In genomic region chr1:183195146-183195571, GRCh38 we compare ENCODE assay signal across 9 cellular contexts. TPM values are rescaled to one million over a fixed set of nuclear protein-coding genes. Genes with fewer than 3 reads are reported as not detected.
A peak's percentile ranks its signal among the peaks of the same experiment; 100 is the strongest.
DNase-seq lines count a peak whose midpoint lies in the region; ATAC-seq and TF ChIP-seq lines count a peak whose summit lies in the region.
"Had no signal": no experiment of that assay in that cellular context is flagged by ENCODE, and none has a peak within 500 bp of the region (broad histone marks: within the 10 kb centered on the region; RNA-seq: fewer than 3 reads in every experiment).

No MANE protein-coding gene starts in this region.

- ATAC-seq in GM21528 (IDR thresholded peaks at IDR 0.05; ENCODE audit: low FRiP score, unreplicated experiment) (peak; percentile 48), HG03575 (IDR thresholded peaks at IDR 0.05; ENCODE audit: extremely low read depth, insufficient number of reproducible peaks, low FRiP score, unreplicated experiment) (peak; percentile 16)

- peaks cover 4% of the 10 kb centered on the region for H3K27me3 Mint-ChIP-seq in endodermal cell (ENCODE audit: insufficient read depth)

- H3K4me3 ChIP-seq in fibroblast of pulmonary artery (replicated peaks; ENCODE audit: low read depth, low read length): no peak overlapping the region
- no peak overlapping the region for H3K4me3 ChIP-seq in endodermal cell (ENCODE audit: low read length)
- no peak overlapping the region for H3K4me3 ChIP-seq in tibial nerve
- H3K4me3 ChIP-seq in prostate gland: no peak overlapping the region

- H3K4me3 Mint-ChIP-seq in endodermal cell: no peak overlapping the region
- H3K4me3 Mint-ChIP-seq: neural crest cell had no signal

- H3K27me3 ChIP-seq in endodermal cell (ENCODE audit: control insufficient read depth, insufficient read depth, low read length, poor library complexity, severe bottlenecking) (peaks cover 3% of the 10 kb centered on the region), tibial nerve (no peaks in the 10 kb centered on the region), prostate gland (replicated peaks; ENCODE audit: insufficient read depth) (no peaks in the 10 kb centered on the region)

- H3K27ac ChIP-seq in endodermal cell (ENCODE audit: low read depth, low read length) (no peak overlapping the region), tibial nerve (no peak overlapping the region), prostate gland (no peak overlapping the region)

- 59 to 73% methylated on average over 2 to 3 of the region's 3 CpGs for WGBS in endodermal cell (ENCODE audit: insufficient coverage in 1 of 2, insufficient read length in 1 of 2), 2 experiments
- 40 to 47% methylated on average over 3 of the region's 3 CpGs for WGBS in tibial nerve, 2 donors
- WGBS in prostate gland: 73% methylated on average over 3 of the region's 3 CpGs

- peaks cover 13% of the 10 kb centered on the region for H3K4me1 Mint-ChIP-seq in endodermal cell
- H3K4me1 Mint-ChIP-seq: neural crest cell had no signal

- TF ChIP-seq CTCF in fibroblast of pulmonary artery (IDR thresholded peaks at IDR 0.05; ENCODE audit: low read length, missing control alignments) (no peak), endodermal cell (conservative IDR thresholded peaks at IDR 0.05) (no peak), tibial nerve (IDR thresholded peaks at IDR 0.05) (no peak), prostate gland (IDR thresholded peaks at IDR 0.05) (no peak)

- H3K9me3 ChIP-seq in endodermal cell (ENCODE audit: control insufficient read depth, low read length) (no peaks in the 10 kb centered on the region), tibial nerve (no peaks in the 10 kb centered on the region), prostate gland (no peaks in the 10 kb centered on the region)

- intact Hi-C loops in prostate gland (cut with DNase I): no loop called here

- H3K9ac ChIP-seq in endodermal cell (ENCODE audit: extremely low read depth, low read length, poor library complexity, severe bottlenecking): no peak overlapping the region

- no peaks in the 10 kb centered on the region for H3K9me3 Mint-ChIP-seq in endodermal cell
- H3K9me3 Mint-ChIP-seq: neural crest cell had no signal

- H3K36me3 ChIP-seq in endodermal cell (ENCODE audit: control insufficient read depth, insufficient read depth, low read length) (no peaks in the 10 kb centered on the region), tibial nerve (no peaks in the 10 kb centered on the region), prostate gland (no peaks in the 10 kb centered on the region)

- H3K4me1 ChIP-seq in endodermal cell (ENCODE audit: control insufficient read depth, insufficient read depth, low read length) (no peaks in the 10 kb centered on the region), tibial nerve (no peaks in the 10 kb centered on the region), prostate gland (replicated peaks) (no peaks in the 10 kb centered on the region)

- no peak for TF ChIP-seq EP300 in tibial nerve (IDR thresholded peaks at IDR 0.05)

- H3K36me3 Mint-ChIP-seq in endodermal cell (ENCODE audit: low read depth): no peaks in the 10 kb centered on the region

- no peak for TF ChIP-seq POLR2A in tibial nerve (IDR thresholded peaks at IDR 0.05)
- no peak for TF ChIP-seq POLR2A in prostate gland (IDR thresholded peaks at IDR 0.05)

- DNase-seq in Daoy (ENCODE audit: low read depth) (peak; percentile 59), fibroblast of pulmonary artery (ENCODE audit: low read depth) (peak; percentile 35), NCI-H2107 (lab: John Stamatoyannopoulos, UW) (no peak), endodermal cell (no peak), tibial nerve (ENCODE audit: low spot score in 2 of 2) (no peak), prostate gland (ENCODE audit: low spot score) (no peak)

- no peak overlapping the region for H3K27ac Mint-ChIP-seq in endodermal cell

RNA-seq across cellular contexts. Expression of gene LAMC2, which starts 9.1 kb away (rescaled TPM):
- 1.4 and 1.6 TPM in 2 replicates for total RNA-seq in Daoy (2014; rRNA removed; shearing (Covaris generic))
- total RNA-seq in endodermal cell (1 to 10 TPM; 2.8 to 4.8 TPM), tibial nerve (10 to 100 TPM in 2 of 4 donors, 1 to 10 TPM in 2; 4.5 to 11.9 (median 8.1) TPM), prostate gland (10 to 100 TPM in 1 of 2 donors, 1 to 10 TPM in 1; 9.3 to 11.6 TPM)
- polyA plus RNA-seq in endodermal cell (2013, experiment 1 of 2): 0.82 TPM
- 0.91 TPM for polyA plus RNA-seq in endodermal cell (2013, experiment 2 of 2)
- total RNA-seq: neural crest cell had no signal

Comparison
In these comparisons a context has a peak if more than half of its experiments do, and no peak if none do; other contexts are left out.
1. DNase-seq: peak in Daoy (single experiment) and fibroblast of pulmonary artery (single experiment); none in NCI-H2107 (single experiment), endodermal cell (single experiment), tibial nerve (0 of 2) and prostate gland (single experiment).